In the genomic region with DNA sequence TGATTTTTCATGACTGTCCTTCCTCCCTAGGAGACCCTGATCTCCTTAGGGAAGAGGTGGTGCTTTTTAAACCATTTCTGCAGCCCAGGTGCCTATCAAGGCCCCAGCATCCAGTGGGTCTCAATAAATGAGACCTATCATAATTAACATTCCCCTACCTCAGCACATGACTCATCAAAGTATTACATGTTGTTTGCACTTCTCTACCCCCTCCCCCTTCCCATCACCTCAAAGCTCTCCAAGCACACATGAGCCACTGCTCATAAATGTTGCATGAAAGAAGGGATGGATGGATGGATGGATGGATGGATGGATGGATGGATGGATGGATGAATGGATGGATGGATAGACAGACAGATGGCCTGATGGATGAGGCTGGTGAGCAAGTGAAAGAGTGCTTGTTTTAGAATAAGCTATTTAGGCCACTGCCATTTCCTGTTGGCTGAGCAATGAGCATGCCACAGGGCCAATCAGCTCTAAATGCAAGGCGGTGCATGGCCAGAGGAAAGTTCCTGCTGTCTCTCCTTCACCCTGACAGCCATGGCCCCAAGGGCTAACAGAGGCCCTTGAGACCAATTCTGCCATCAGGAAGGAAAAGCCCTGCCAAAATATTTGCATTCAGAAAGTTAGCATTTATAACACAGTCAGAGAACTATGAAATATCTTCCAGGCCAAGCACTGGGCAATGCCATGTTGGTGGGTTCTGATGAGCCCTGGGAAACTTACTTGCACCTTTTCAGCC, we compare ENCODE assay signal across 16 cellular contexts.
"Had no signal": no experiment of that assay in that cellular context is flagged by ENCODE, and none has a peak within 500 bp of the region (broad histone marks: within the 10 kb centered on the region; RNA-seq: fewer than 3 reads in every experiment).

No MANE protein-coding gene starts in this region.

- H3K4me3 ChIP-seq: heart left ventricle, pancreas, psoas muscle, tibial artery had no signal

- H3K27ac ChIP-seq: heart left ventricle, neutrophil, pancreas, psoas muscle, tibial artery had no signal

- H3K27me3 ChIP-seq: pancreas had no signal

- H3K36me3 ChIP-seq: heart left ventricle, neutrophil, pancreas, tibial artery had no signal

- DNase-seq: activated CD4-positive, alpha-beta memory T cell treated with anti-CD3 and anti-CD28 coated beads, Interleukin-2, amount 10 ng/mL, durations not matched to agents 7 days and 5 days; activated CD4-positive, alpha-beta T cell treated with anti-CD3 and anti-CD28 coated beads for 48 hours; activated CD8-positive, alpha-beta memory T cell treated with anti-CD3 and anti-CD28 coated beads, Interleukin-2, amount 10 ng/mL, durations not matched to agents 7 days and 5 days; activated gamma-delta T cell; activated naive CD4-positive, alpha-beta T cell treated with anti-CD3 and anti-CD28 coated beads, Interleukin-2, amount 50 U/mL, for 16 hours; activated naive CD8-positive, alpha-beta T cell treated with anti-CD3 and anti-CD28 coated beads, Interleukin-2, amount 50 U/mL, for 24 hours; activated T-cell treated with anti-CD3 and anti-CD28 coated beads for 4 hours; heart left ventricle; left colon; mesenchymal stem cell; pancreas; psoas muscle; right cardiac atrium; stimulated activated CD4-positive, alpha-beta T cell treated with anti-CD3 and anti-CD28 coated beads, Interleukin-1b, Interleukin-23, amount 100 ng/mL, for 48 hours; tibial artery had no signal

- ATAC-seq: activated CD8-positive, alpha-beta memory T cell treated with anti-CD3 and anti-CD28 coated beads, Interleukin-2, amount 10 ng/mL, durations not matched to agents 7 days and 5 days; activated naive CD8-positive, alpha-beta T cell treated with anti-CD3 and anti-CD28 coated beads, Interleukin-2, amount 50 U/mL, for 24 hours; heart left ventricle; left colon; pancreas; psoas muscle; right cardiac atrium had no signal

- H3K9me3 ChIP-seq: heart left ventricle, neutrophil, pancreas, psoas muscle, tibial artery had no signal

- H3K4me1 ChIP-seq: psoas muscle, tibial artery had no signal
